12 cellular contexts compared by ENCODE assay signal in the genomic region with DNA sequence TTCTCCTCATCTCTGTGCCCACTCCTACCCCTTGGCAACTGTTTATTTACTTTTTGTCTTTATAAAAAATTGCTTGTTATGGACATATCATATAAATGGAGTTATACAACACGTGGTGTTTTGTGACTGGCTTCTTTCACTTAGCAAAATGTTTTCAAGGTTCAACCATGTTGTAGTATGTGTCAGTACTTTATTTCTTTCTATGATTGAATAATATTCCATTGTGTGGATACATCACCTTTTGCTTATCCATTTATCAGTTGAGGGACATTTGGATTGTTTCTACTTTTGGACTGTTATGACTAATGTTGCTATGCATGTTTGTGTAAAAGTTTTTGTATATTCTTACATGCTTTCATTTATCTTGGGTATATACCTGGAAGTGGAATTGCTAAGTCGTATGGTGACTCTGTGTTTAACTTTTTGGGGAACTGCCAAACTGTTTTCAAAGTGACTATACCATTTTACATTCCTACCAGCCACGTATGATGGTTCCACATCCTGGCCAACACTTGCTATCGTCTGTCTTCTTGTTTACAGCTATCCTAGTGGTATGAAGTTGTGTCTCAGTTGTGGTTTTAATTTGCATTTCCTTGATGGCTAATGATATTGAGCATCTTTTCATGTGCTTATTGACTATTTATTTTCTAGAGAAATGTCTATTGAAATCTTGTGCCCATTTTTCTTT.
DNase-seq lines count a peak whose midpoint lies in the region; ATAC-seq, FAIRE-seq and TF ChIP-seq lines count a peak whose summit lies in the region.
"Had no signal": no experiment of that assay in that cellular context is flagged by ENCODE, and none has a peak within 500 bp of the region (broad histone marks: within the 10 kb centered on the region; RNA-seq: fewer than 3 reads in every experiment).

No MANE protein-coding gene starts in this region.

- no peak for FAIRE-seq in bronchial epithelial cell (lab: Jason Lieb, UNC)

- H3K36me3 Mint-ChIP-seq in immature natural killer cell = peaks cover 0 to 3% (median 0%) of the 10 kb centered on the region in 3 donors

- DNase-seq in AG10803 (ENCODE audit: low read depth) = peak; percentile 45
- DNase-seq in bronchial epithelial cell (ENCODE audit: low read depth) = peak; percentile 93
- DNase-seq in foreskin melanocyte = no peak
- DNase-seq in ureter (ENCODE audit: low spot score) = no peak
- DNase-seq in SKM-1 (lab: John Stamatoyannopoulos, UW; ENCODE audit: unreplicated experiment) = no peak
- DNase-seq in immature natural killer cell = no peak
- DNase-seq: activated B cell treated with CpG ODN at 0.5 μM for 24 hours; amniotic stem cell; CD4-positive, alpha-beta T cell; PC-9 had no signal

- peaks cover 19 to 51% of the 10 kb centered on the region in 2 donors for H3K4me1 Mint-ChIP-seq in immature natural killer cell

- H3K4me3 ChIP-seq in AG10803 (ENCODE audit: low read length) (no peak overlapping the region), bronchial epithelial cell (ENCODE audit: low read depth, low read length) (no peak overlapping the region)
- H3K4me3 ChIP-seq: PC-9 had no signal

- no peaks in the 10 kb centered on the region for H3K27me3 ChIP-seq in bronchial epithelial cell (ENCODE audit: control insufficient read depth, insufficient read depth, low read length)

- peaks cover 0 to 1% (median 0%) of the 10 kb centered on the region in 3 donors for H3K27me3 Mint-ChIP-seq in immature natural killer cell (ENCODE audit: low read depth in 3 of 3)
- H3K27me3 Mint-ChIP-seq: activated B cell treated with CpG ODN at 0.5 μM for 24 hours; CD4-positive, alpha-beta T cell had no signal

- H3K4me3 Mint-ChIP-seq in immature natural killer cell = no peak overlapping the region
- H3K4me3 Mint-ChIP-seq: activated B cell treated with CpG ODN at 0.5 μM for 24 hours; CD4-positive, alpha-beta T cell had no signal

- ATAC-seq in GM19023 (IDR thresholded peaks at IDR 0.05; ENCODE audit: unreplicated experiment) (peak; percentile 59), HG03378 (IDR thresholded peaks at IDR 0.05; ENCODE audit: unreplicated experiment) (peak; percentile 55)

- no peaks in the 10 kb centered on the region for H3K36me3 ChIP-seq in bronchial epithelial cell (ENCODE audit: control insufficient read depth, insufficient read depth, low read length)

- peak overlapping the region in 2 of 6 donors; percentile 15 to 28 for H3K27ac Mint-ChIP-seq in immature natural killer cell
- H3K27ac Mint-ChIP-seq: activated B cell treated with CpG ODN at 0.5 μM for 24 hours; CD4-positive, alpha-beta T cell had no signal

- H3K9me3 Mint-ChIP-seq in immature natural killer cell = no peaks in the 10 kb centered on the region
- H3K9me3 Mint-ChIP-seq: activated B cell treated with CpG ODN at 0.5 μM for 24 hours; CD4-positive, alpha-beta T cell had no signal

- no peak for TF ChIP-seq CTCF in AG10803 (conservative IDR thresholded peaks at IDR 0.05; ENCODE audit: low read length)
- TF ChIP-seq CTCF in bronchial epithelial cell (IDR thresholded peaks at IDR 0.05; ENCODE audit: insufficient read depth, low read length, severe bottlenecking) = no peak

Comparison
In these comparisons a context has a peak if more than half of its experiments do, and no peak if none do; other contexts are left out.
1. DNase-seq: peak in AG10803 (single experiment) and bronchial epithelial cell (single experiment); none in foreskin melanocyte (single experiment), ureter (single experiment), SKM-1 (single experiment) and immature natural killer cell (0 of 3).